8 cellular contexts compared by ENCODE assay signal in the genomic region with DNA sequence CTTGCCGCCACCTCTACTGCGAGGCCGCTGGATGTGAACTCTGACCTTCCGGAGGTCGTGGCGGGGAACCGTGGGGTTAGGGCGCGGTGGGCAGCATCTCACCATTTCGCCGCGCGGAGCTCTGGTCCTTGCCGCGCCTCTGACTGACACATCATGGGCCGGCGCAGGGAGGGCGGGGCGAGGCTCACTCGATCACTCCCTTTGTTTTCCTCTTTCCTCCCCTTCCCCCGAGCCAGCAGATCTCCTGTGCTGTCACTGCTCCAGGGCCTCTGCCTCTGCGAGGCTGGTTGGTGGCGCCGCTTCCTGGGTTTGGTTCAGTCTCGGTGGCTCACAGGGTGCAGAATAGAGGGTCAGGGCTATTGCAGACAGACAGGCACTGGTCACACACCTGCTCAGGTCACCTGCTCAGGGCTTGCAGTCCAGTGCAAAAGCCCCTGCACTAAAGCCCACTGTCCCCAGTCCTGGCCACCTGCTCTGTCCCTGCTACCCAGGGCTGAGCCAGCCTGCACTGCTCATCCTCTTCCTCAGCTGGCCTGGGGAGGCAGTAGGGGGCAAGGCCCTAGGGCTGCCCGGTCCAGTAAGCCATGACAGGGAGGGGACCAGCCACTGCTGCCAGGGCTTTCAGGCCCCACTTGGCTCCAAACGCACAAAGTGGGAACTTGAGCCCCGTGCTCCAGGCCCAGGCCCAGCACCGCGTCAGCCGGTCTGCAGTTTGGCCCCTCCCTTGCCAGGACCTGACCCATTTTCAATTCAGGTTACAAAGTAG.
DNase-seq lines count a peak whose midpoint lies in the region; ATAC-seq and TF ChIP-seq lines count a peak whose summit lies in the region.

No MANE protein-coding gene starts in this region.

- H3K36me3 ChIP-seq in muscle layer of duodenum (ENCODE audit: control insufficient read depth in 1 of 2, insufficient read depth in 2 of 2, low read length in 2 of 2) = peaks cover 12 to 27% of the 10 kb centered on the region in 2 donors

- H3K27ac ChIP-seq in muscle layer of duodenum (ENCODE audit: low read length) = peak overlapping the region; percentile 21

- H3K27me3 ChIP-seq in muscle layer of duodenum (ENCODE audit: low read depth, low read length) = no peaks in the 10 kb centered on the region

- no peak for TF ChIP-seq CTCF in epithelial cell of esophagus (IDR thresholded peaks at IDR 0.05; ENCODE audit: insufficient read depth, low read depth, low read length, missing control alignments)

- DNase-seq in AG08395 (ENCODE audit: low spot score) = peak; percentile 33
- peak; percentile 61 for DNase-seq in NCI-H69 (lab: John Stamatoyannopoulos, UW)
- peak; percentile 71 for DNase-seq in epithelial cell of esophagus (ENCODE audit: low read depth)
- DNase-seq in NCI-H345 treated with DMSO at 0.1 percent for 48 hours (lab: John Stamatoyannopoulos, UW; ENCODE audit: unreplicated experiment) = no peak
- no peak for DNase-seq in EL
- no peak for DNase-seq in AG08396 (ENCODE audit: low spot score)

- no peak for ATAC-seq in GM21619 (IDR thresholded peaks at IDR 0.05; ENCODE audit: unreplicated experiment)

- no peak overlapping the region for H3K4me3 ChIP-seq in epithelial cell of esophagus (ENCODE audit: low read length)
- peak overlapping the region in 1 of 2 donors; percentile 45 for H3K4me3 ChIP-seq in muscle layer of duodenum (ENCODE audit: low read depth in 1 of 2, low read length in 2 of 2)

- no peaks in the 10 kb centered on the region for H3K9me3 ChIP-seq in muscle layer of duodenum (ENCODE audit: control insufficient read depth in 1 of 2, low read length in 2 of 2)

- peaks cover 13 to 47% of the 10 kb centered on the region in 2 donors for H3K4me1 ChIP-seq in muscle layer of duodenum (ENCODE audit: control insufficient read depth in 1 of 2, insufficient read depth in 2 of 2, low read length in 2 of 2)

Comparison
In these comparisons a context has a peak if more than half of its experiments do, and no peak if none do; other contexts are left out.
1. DNase-seq: peak in AG08395 (single experiment), NCI-H69 (single experiment) and epithelial cell of esophagus (single experiment); none in NCI-H345 treated with DMSO at 0.1 percent for 48 hours (single experiment), EL (single experiment) and AG08396 (single experiment).